11 cellular contexts compared by ENCODE assay signal in genomic region chr1:243286409-243287127, GRCh38. TPM values are rescaled to one million over a fixed set of nuclear protein-coding genes. Genes with fewer than 3 reads are reported as not detected.
DNase-seq lines count a peak whose midpoint lies in the region; ATAC-seq, FAIRE-seq and TF ChIP-seq lines count a peak whose summit lies in the region.
"Had no signal": no experiment of that assay in that cellular context is flagged by ENCODE, and none has a peak within 500 bp of the region (broad histone marks: within the 10 kb centered on the region; RNA-seq: fewer than 3 reads in every experiment).

No MANE protein-coding gene starts in this region.

- H3K9me3 ChIP-seq in astrocyte (ENCODE audit: insufficient read depth, low read depth, low read length) (no peaks in the 10 kb centered on the region), muscle layer of colon (ENCODE audit: low read length) (no peaks in the 10 kb centered on the region)

- DNase-seq in CD14-positive monocyte (ENCODE audit: low spot score) (no peak), Kasumi-1 (lab: John Stamatoyannopoulos, UW) (peak; percentile 78 to 80), astrocyte (ENCODE audit: low read depth) (peak; percentile 67), NCI-H1436 (lab: John Stamatoyannopoulos, UW) (no peak), NCI-H2196 treated with DMSO at 0.1 percent for 48 hours (lab: John Stamatoyannopoulos, UW; ENCODE audit: unreplicated experiment) (no peak), DMS153 treated with DMSO at 0.1 percent for 48 hours (lab: John Stamatoyannopoulos, UW; ENCODE audit: unreplicated experiment) (no peak)
- DNase-seq: DMS79, NCI-H774, nephron progenitor cell had no signal

- no peaks in the 10 kb centered on the region for H3K27me3 Mint-ChIP-seq in CD14-positive monocyte (ENCODE audit: low read depth in 3 of 3)
- no peaks in the 10 kb centered on the region for H3K27me3 Mint-ChIP-seq in astrocyte (ENCODE audit: low read depth, unreplicated experiment)

- H3K9ac ChIP-seq in astrocyte (ENCODE audit: low read length) (peak overlapping the region; percentile 56), muscle layer of colon (ENCODE audit: low read length) (no peak overlapping the region)

- no peak for ATAC-seq in GM18519 (IDR thresholded peaks at IDR 0.05; ENCODE audit: low FRiP score, unreplicated experiment)

- H3K4me1 ChIP-seq in astrocyte (ENCODE audit: insufficient read depth, low read length) (peaks cover 32% of the 10 kb centered on the region), muscle layer of colon (ENCODE audit: insufficient read depth, low read length) (no peaks in the 10 kb centered on the region)

- peak overlapping the region; percentile 52 for H3K4me2 ChIP-seq in astrocyte (ENCODE audit: low read length)

- peaks cover 54% of the 10 kb centered on the region for H3K4me1 Mint-ChIP-seq in CD14-positive monocyte
- peaks cover 45% of the 10 kb centered on the region for H3K4me1 Mint-ChIP-seq in astrocyte (ENCODE audit: low read depth, unreplicated experiment)

- H3K9me3 Mint-ChIP-seq in CD14-positive monocyte, result peaks cover 0 to 4% (median 0%) of the 10 kb centered on the region in 7 donors
- H3K9me3 Mint-ChIP-seq in astrocyte (ENCODE audit: unreplicated experiment), result peaks cover 2% of the 10 kb centered on the region

- H3K4me3 ChIP-seq in astrocyte (ENCODE audit: insufficient read depth, low read depth, low read length) (no peak overlapping the region), muscle layer of colon (ENCODE audit: low read depth in 1 of 2, low read length in 2 of 2) (no peak overlapping the region)

- peak; percentile 29 for FAIRE-seq in astrocyte (lab: Jason Lieb, UNC)

- intact Hi-C loops in CD14-positive monocyte (cut with micrococcal nuclease), result loop anchor here in 1 of 2 donors (5.0 to 10.0 kb wide), 2 partner anchors 34 to 188 kb away; no protein-coding TSS in a partner anchor

- H2AFZ ChIP-seq in astrocyte (ENCODE audit: low read depth, low read length), result no peak overlapping the region

- H3K36me3 Mint-ChIP-seq in CD14-positive monocyte, result peaks cover 41 to 46% of the 10 kb centered on the region in 2 donors
- peaks cover 11% of the 10 kb centered on the region for H3K36me3 Mint-ChIP-seq in astrocyte (ENCODE audit: low read depth, unreplicated experiment)

- H3K27ac ChIP-seq in astrocyte (ENCODE audit: low read depth, low read length) (peak overlapping the region; percentile 80), muscle layer of colon (ENCODE audit: low read depth, low read length) (peak overlapping the region; percentile 7)

- peaks cover 6% of the 10 kb centered on the region for H3K36me3 ChIP-seq in astrocyte (ENCODE audit: insufficient read depth, low read length)
- peaks cover 18% of the 10 kb centered on the region for H3K36me3 ChIP-seq in muscle layer of colon (ENCODE audit: insufficient read depth, low read length)

- TF ChIP-seq CTCF in CD14-positive monocyte (IDR thresholded peaks at IDR 0.05) (no peak), astrocyte (IDR thresholded peaks at IDR 0.05; ENCODE audit: insufficient read depth, low read depth, low read length) (no peak)

- H3K27ac Mint-ChIP-seq in CD14-positive monocyte, result peak overlapping the region; percentile 98 to 100 (median 99)
- H3K27ac Mint-ChIP-seq in astrocyte (ENCODE audit: unreplicated experiment), result peak overlapping the region; percentile 81
- H3K27ac Mint-ChIP-seq: nephron progenitor cell had no signal

- H4K20me1 ChIP-seq in astrocyte (ENCODE audit: insufficient read depth, low read length), result no peaks in the 10 kb centered on the region

- peaks cover 39% of the 10 kb centered on the region for H3K79me2 ChIP-seq in astrocyte (ENCODE audit: insufficient read depth, low read length)

- peak overlapping the region; percentile 14 to 30 for H3K4me3 Mint-ChIP-seq in CD14-positive monocyte
- no peak overlapping the region for H3K4me3 Mint-ChIP-seq in astrocyte (ENCODE audit: unreplicated experiment)
- H3K4me3 Mint-ChIP-seq: nephron progenitor cell had no signal

- H3K27me3 ChIP-seq in astrocyte (ENCODE audit: insufficient read depth, low read length), result no peaks in the 10 kb centered on the region
- H3K27me3 ChIP-seq in muscle layer of colon (ENCODE audit: control insufficient read depth in 1 of 2, insufficient read depth in 2 of 2, low read length in 2 of 2), result no peaks in the 10 kb centered on the region

RNA-seq across cellular contexts. Expression of gene SDCCAG8, which starts 30.7 kb away (rescaled TPM):
- 10 to 100 TPM; 33.2 to 34.4 TPM for polyA plus RNA-seq in CD14-positive monocyte
- total RNA-seq in astrocyte, result 24.5 and 25.4 TPM in 2 replicates

RNA-seq across cellular contexts. Expression of gene CEP170, which starts 31.5 kb away (rescaled TPM):
- polyA plus RNA-seq in CD14-positive monocyte, result 10 to 100 TPM; 13.7 to 17.4 TPM
- total RNA-seq in astrocyte, result 149 and 164 TPM in 2 replicates

Comparison
In these comparisons a context has a peak if more than half of its experiments do, and no peak if none do; other contexts are left out.
1. DNase-seq: peak in Kasumi-1 (2 of 2) and astrocyte (single experiment); none in CD14-positive monocyte (single experiment), NCI-H1436 (single experiment), NCI-H2196 treated with DMSO at 0.1 percent for 48 hours (single experiment) and DMS153 treated with DMSO at 0.1 percent for 48 hours (single experiment).